In the genomic region with DNA sequence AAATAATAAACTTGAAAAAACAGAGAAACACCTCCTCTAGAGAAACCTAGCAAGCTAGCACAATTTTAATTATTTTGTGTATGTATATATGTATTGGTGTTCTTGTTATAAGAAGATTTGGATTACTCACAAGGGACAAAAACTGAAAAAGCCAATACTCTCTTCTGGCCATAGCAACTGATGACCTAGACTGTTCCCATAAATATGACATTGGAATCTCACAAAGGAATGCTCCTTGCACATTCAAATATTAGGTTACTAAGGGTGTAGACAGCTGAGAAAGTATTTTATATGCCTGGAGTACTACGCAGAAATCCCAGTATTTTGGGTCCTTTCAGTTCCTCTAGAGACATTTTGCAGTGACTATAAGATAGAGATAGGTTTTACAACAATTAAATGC, we compare ENCODE assay signal across 21 cellular contexts.
DNase-seq lines count a peak whose midpoint lies in the region; ATAC-seq, FAIRE-seq and TF ChIP-seq lines count a peak whose summit lies in the region.
"Had no signal": no experiment of that assay in that cellular context is flagged by ENCODE, and none has a peak within 500 bp of the region (broad histone marks: within the 10 kb centered on the region; RNA-seq: fewer than 3 reads in every experiment).

No MANE protein-coding gene starts in this region.

- H3K36me3 Mint-ChIP-seq in naive thymus-derived CD4-positive, alpha-beta T cell, result no peaks in the 10 kb centered on the region
- H3K36me3 Mint-ChIP-seq: CD4-positive, alpha-beta memory T cell had no signal

- POLR2A ChIA-PET in A549 (lab: Yijun Ruan, JAX), result no interaction called here
- POLR2A ChIA-PET in SK-N-SH (lab: Yijun Ruan, JAX), result no interaction called here
- POLR2A ChIA-PET in naive thymus-derived CD4-positive, alpha-beta T cell (lab: Charles Lee), result no interaction called here

- no peak overlapping the region for H3K4me3 Mint-ChIP-seq in naive thymus-derived CD4-positive, alpha-beta T cell
- H3K4me3 Mint-ChIP-seq: CD4-positive, alpha-beta memory T cell; HFFc6 had no signal

- no peaks in the 10 kb centered on the region for H3K9me2 ChIP-seq in SK-N-SH

- H3K4me3 ChIP-seq in A549, result no peak overlapping the region
- H3K4me3 ChIP-seq in SK-N-SH (ENCODE audit: low read depth in 2 of 2, low read length in 1 of 2), result no peak overlapping the region
- H3K4me3 ChIP-seq in testis, result no peak overlapping the region
- H3K4me3 ChIP-seq in naive thymus-derived CD4-positive, alpha-beta T cell (ENCODE audit: low read length), result no peak overlapping the region
- no peak overlapping the region for H3K4me3 ChIP-seq in psoas muscle
- H3K4me3 ChIP-seq: HAP-1 had no signal

- intact Hi-C loops in testis (cut with DNase I; ENCODE audit: low total_unique reads), result no loop called here
- intact Hi-C loops in naive thymus-derived CD4-positive, alpha-beta T cell (cut with micrococcal nuclease), result no loop called here
- intact Hi-C loops in psoas muscle (cut with DNase I), result no loop called here

- H3F3A ChIP-seq in SK-N-SH (replicated peaks; ENCODE audit: insufficient read depth), result no peaks in the 10 kb centered on the region

- DNase-seq in A549 (ENCODE audit: low read depth in 1 of 2, low spot score in 1 of 2), result no peak
- peak; percentile 45 for DNase-seq in LHCN-M2 (ENCODE audit: low read depth)
- DNase-seq in SK-N-SH, result no peak
- peak; percentile 59 for DNase-seq in myocyte (ENCODE audit: low read depth)
- DNase-seq in testis, result no peak
- DNase-seq in naive thymus-derived CD4-positive, alpha-beta T cell, result no peak
- no peak for DNase-seq in psoas muscle
- DNase-seq: 8988T; C1 segment of cervical spinal cord; Calu3; CD4-positive, alpha-beta memory T cell; COR-L47; DMS53; DMS79 treated with DMSO at 0.1 percent for 48 hours; GF-D8; GOT3; HFFc6 had no signal

- peaks cover 0 to 9% (median 0%) of the 10 kb centered on the region in 11 donors for H3K9me3 Mint-ChIP-seq in naive thymus-derived CD4-positive, alpha-beta T cell
- H3K9me3 Mint-ChIP-seq: HFFc6 had no signal

- H3K27me3 Mint-ChIP-seq in naive thymus-derived CD4-positive, alpha-beta T cell, result peaks cover 0 to 13% (median 4%) of the 10 kb centered on the region in 5 donors
- H3K27me3 Mint-ChIP-seq: CD4-positive, alpha-beta memory T cell had no signal

- TF ChIP-seq POLR2A in A549 (IDR thresholded peaks at IDR 0.05; ENCODE audit: low read length), result no peak
- TF ChIP-seq POLR2A in testis (IDR thresholded peaks at IDR 0.05), result no peak

- H3K36me3 ChIP-seq in SK-N-SH (replicated peaks in 1 of 2; ENCODE audit: control insufficient read depth in 1 of 2, insufficient read depth in 2 of 2, low read length in 1 of 2) (no peaks in the 10 kb centered on the region), testis (ENCODE audit: low read depth, missing control alignments) (no peaks in the 10 kb centered on the region), psoas muscle (ENCODE audit: insufficient read depth in 1 of 2, low read depth in 1 of 2) (no peaks in the 10 kb centered on the region)
- H3K36me3 ChIP-seq in naive thymus-derived CD4-positive, alpha-beta T cell (ENCODE audit: control insufficient read depth in 2 of 3, insufficient read depth in 3 of 3, low read length in 3 of 3), result no peaks in the 10 kb centered on the region
- H3K36me3 ChIP-seq: HAP-1 had no signal

- TF ChIP-seq EP300 in A549 (IDR thresholded peaks at IDR 0.05) (no peak), SK-N-SH (IDR thresholded peaks at IDR 0.05; ENCODE audit: borderline replicate concordance in 1 of 2, low read depth in 1 of 2, low read length in 1 of 2) (no peak)

- H2AFZ ChIP-seq in SK-N-SH (ENCODE audit: low read depth), result no peak overlapping the region

- no peaks in the 10 kb centered on the region for H3K79me2 ChIP-seq in SK-N-SH (ENCODE audit: insufficient read depth)

- TF ChIP-seq RAD21 in A549 (conservative IDR thresholded peaks at IDR 0.05 in 1 of 2, IDR thresholded peaks at IDR 0.05 in 1 of 2), result no peak
- TF ChIP-seq RAD21 in SK-N-SH (IDR thresholded peaks at IDR 0.05; ENCODE audit: low read length), result no peak

- H3K4me2 ChIP-seq in A549, result no peak overlapping the region
- H3K4me2 ChIP-seq in SK-N-SH, result no peak overlapping the region

- ATAC-seq in A549 (no peak), psoas muscle (no peak)
- ATAC-seq in naive thymus-derived CD4-positive, alpha-beta T cell, result no peak

- H3K9me3 ChIP-seq in A549 (no peaks in the 10 kb centered on the region), SK-N-SH (no peaks in the 10 kb centered on the region), testis (no peaks in the 10 kb centered on the region), psoas muscle (no peaks in the 10 kb centered on the region)
- no peaks in the 10 kb centered on the region for H3K9me3 ChIP-seq in naive thymus-derived CD4-positive, alpha-beta T cell (ENCODE audit: control insufficient read depth in 2 of 3, low read length in 3 of 3)
- H3K9me3 ChIP-seq: HAP-1 had no signal

- H3K4me1 Mint-ChIP-seq in naive thymus-derived CD4-positive, alpha-beta T cell, result no peaks in the 10 kb centered on the region
- H3K4me1 Mint-ChIP-seq: CD4-positive, alpha-beta memory T cell had no signal

- H3K9ac ChIP-seq in SK-N-SH, result no peak overlapping the region

- H3K27ac ChIP-seq in A549 (no peak overlapping the region), SK-N-SH (ENCODE audit: low read depth in 2 of 2, low read length in 1 of 2) (no peak overlapping the region), testis (no peak overlapping the region), psoas muscle (no peak overlapping the region)
- H3K27ac ChIP-seq in naive thymus-derived CD4-positive, alpha-beta T cell (ENCODE audit: low read depth, low read length), result no peak overlapping the region

- FAIRE-seq in A549 (lab: Jason Lieb, UNC), result no peak
- FAIRE-seq: GM12891, GM18507, H54 had no signal

- H4K20me1 ChIP-seq in SK-N-SH (ENCODE audit: insufficient read depth), result no peaks in the 10 kb centered on the region

- no peaks in the 10 kb centered on the region for H3K4me1 ChIP-seq in A549
- H3K4me1 ChIP-seq in SK-N-SH (ENCODE audit: control insufficient read depth in 1 of 2, insufficient read depth in 2 of 2, low read depth in 1 of 2, low read length in 1 of 2), result no peaks in the 10 kb centered on the region; a peak in 1 of 4 replicates
- H3K4me1 ChIP-seq in testis, result no peaks in the 10 kb centered on the region
- no peaks in the 10 kb centered on the region for H3K4me1 ChIP-seq in naive thymus-derived CD4-positive, alpha-beta T cell (ENCODE audit: control insufficient read depth in 2 of 2, insufficient read depth in 2 of 2, low read length in 2 of 2)
- H3K4me1 ChIP-seq in psoas muscle, result no peaks in the 10 kb centered on the region

- CTCF ChIA-PET in A549 (lab: Yijun Ruan, JAX), result no interaction called here
- CTCF ChIA-PET in SK-N-SH (lab: Yijun Ruan, JAX), result interaction anchor here (0.8 kb wide), 2 partner anchors 16 to 112 kb away, joined by 4 read pairs; no protein-coding TSS in a partner anchor
- CTCF ChIA-PET in naive thymus-derived CD4-positive, alpha-beta T cell (lab: Charles Lee), result no interaction called here

- 6% methylated on average over 1 of the region's 1 CpG for WGBS in A549 (ENCODE audit: missing lambda C conversion rate)
- 21% methylated on average over 1 of the region's 1 CpG for WGBS in SK-N-SH (ENCODE audit: low lambda C conversion rate)
- WGBS in testis, 2 donors, result 94 to 95% methylated on average over 1 of the region's 1 CpG
- WGBS in psoas muscle, 3 donors, result 44 to 53% (median 49%) methylated on average over 1 of the region's 1 CpG

- TF ChIP-seq CTCF in A549 (IDR thresholded peaks at IDR 0.05), result no peak
- no peak for TF ChIP-seq CTCF in SK-N-SH (IDR thresholded peaks at IDR 0.05)
- TF ChIP-seq CTCF in testis (IDR thresholded peaks at IDR 0.05), result no peak
- TF ChIP-seq CTCF in psoas muscle (IDR thresholded peaks at IDR 0.05), result no peak

- H3K27ac Mint-ChIP-seq in naive thymus-derived CD4-positive, alpha-beta T cell, result no peak overlapping the region
- H3K27ac Mint-ChIP-seq: CD4-positive, alpha-beta memory T cell; HFFc6 had no signal

- H3K27me3 ChIP-seq in SK-N-SH (ENCODE audit: insufficient read depth) (no peaks in the 10 kb centered on the region), testis (no peaks in the 10 kb centered on the region), psoas muscle (ENCODE audit: insufficient read depth in 3 of 3, low read length in 2 of 3) (no peaks in the 10 kb centered on the region)
- no peaks in the 10 kb centered on the region for H3K27me3 ChIP-seq in naive thymus-derived CD4-positive, alpha-beta T cell (ENCODE audit: control insufficient read depth in 2 of 2, insufficient read depth in 2 of 2, low read length in 2 of 2)

TF ChIP-seq in A549, 52 proteins besides CTCF, POLR2A, EP300 and RAD21:
- TF ChIP-seq RFX5 (IDR thresholded peaks at IDR 0.05) (peak; percentile 85), NFE2L2 (conservative IDR thresholded peaks at IDR 0.05; ENCODE audit: low read length) (no peak)

TF ChIP-seq in SK-N-SH, 30 proteins besides CTCF, POLR2A, EP300 and RAD21:
- TF ChIP-seq RFX5 (IDR thresholded peaks at IDR 0.05; ENCODE audit: low read length) (peak; percentile 95), JUND (IDR thresholded peaks at IDR 0.05) (no peak)
TF ChIP-seq in SK-N-SH: peak in this region for 1.

Comparison
In these comparisons a context has a peak if more than half of its experiments do, and no peak if none do; other contexts are left out.
1. DNase-seq: peak in LHCN-M2 (single experiment) and myocyte (single experiment); none in A549 (0 of 2), SK-N-SH (single experiment), testis (single experiment), naive thymus-derived CD4-positive, alpha-beta T cell (0 of 9) and psoas muscle (0 of 2).